ENCODE assay signal across 22 cellular contexts in the genomic region with DNA sequence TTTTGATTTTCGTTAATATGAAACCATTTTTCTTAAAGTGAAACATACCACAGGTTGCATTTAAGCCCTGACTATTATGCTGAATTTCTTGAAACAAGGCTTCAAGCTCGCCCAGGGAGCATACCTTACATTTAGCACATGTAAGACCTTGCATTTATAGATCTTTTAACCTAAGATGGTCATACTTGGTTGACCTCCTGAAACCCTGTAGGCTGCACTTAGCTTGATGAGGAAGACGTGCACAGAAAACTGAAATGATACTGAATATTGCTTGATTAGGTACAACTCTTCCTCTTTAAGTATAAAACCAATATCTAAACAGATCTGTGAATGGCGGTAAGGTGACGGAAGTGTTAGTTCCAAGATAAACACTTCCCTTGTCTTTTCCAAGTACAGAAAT.
"Had no signal": no experiment of that assay in that cellular context is flagged by ENCODE, and none has a peak within 500 bp of the region (broad histone marks: within the 10 kb centered on the region; RNA-seq: fewer than 3 reads in every experiment).

No MANE protein-coding gene starts in this region.

- H3K27me3 Mint-ChIP-seq: activated CD4-positive, alpha-beta memory T cell treated with anti-CD3 and anti-CD28 coated beads for 36 hours; activated CD4-positive, alpha-beta T cell treated with anti-CD3 and anti-CD28 coated beads, Interleukin-2, amount 10 ng/mL, durations not matched to agents 7 days and 5 days; activated naive CD8-positive, alpha-beta T cell; activated T-helper 17 cell treated with anti-CD3 and anti-CD28 coated beads, Interleukin-2, amount 50 U/mL, for 72 hours; brain; central memory CD8-positive, alpha-beta T cell had no signal

- H3K4me1 Mint-ChIP-seq: central memory CD8-positive, alpha-beta T cell had no signal

- H3K4me3 ChIP-seq: SK-N-MC had no signal

- H3K9me3 Mint-ChIP-seq: activated CD4-positive, alpha-beta memory T cell treated with anti-CD3 and anti-CD28 coated beads for 36 hours; activated CD4-positive, alpha-beta T cell treated with anti-CD3 and anti-CD28 coated beads, Interleukin-2, amount 10 ng/mL, durations not matched to agents 7 days and 5 days; activated naive CD4-positive, alpha-beta T cell treated with anti-CD3 and anti-CD28 coated beads for 36 hours; activated T-helper 17 cell treated with anti-CD3 and anti-CD28 coated beads, Interleukin-2, amount 50 U/mL, for 72 hours; brain; central memory CD8-positive, alpha-beta T cell had no signal

- DNase-seq: activated CD4-positive, alpha-beta memory T cell treated with anti-CD3 and anti-CD28 coated beads for 36 hours; activated CD4-positive, alpha-beta T cell treated with anti-CD3 and anti-CD28 coated beads, Interleukin-2, amount 10 ng/mL, durations not matched to agents 7 days and 5 days; activated CD4-positive, CD25-positive, alpha-beta regulatory T cell; activated CD8-positive, alpha-beta memory T cell treated with anti-CD3 and anti-CD28 coated beads for 24 hours; activated gamma-delta T cell; activated naive CD4-positive, alpha-beta T cell treated with anti-CD3 and anti-CD28 coated beads for 36 hours; activated T-cell treated with anti-CD3 and anti-CD28 coated beads for 4 hours; activated T-cell treated with anti-CD3 and anti-CD28 coated beads, Interleukin-2, amount 50 U/mL, for 48 hours; amygdala; Kasumi-1; NCI-H1105 treated with DMSO at 0.1 percent for 48 hours; NCI-H1436 treated with DMSO at 0.1 percent for 48 hours; NCI-H187 treated with DMSO at 0.1 percent for 48 hours; NCI-H2081 treated with DMSO at 0.1 percent for 48 hours; NCI-H446; NCI-H524; T-helper 1 cell had no signal

- H3K27ac Mint-ChIP-seq: activated CD4-positive, alpha-beta memory T cell treated with anti-CD3 and anti-CD28 coated beads for 36 hours; activated CD4-positive, alpha-beta T cell treated with anti-CD3 and anti-CD28 coated beads, Interleukin-2, amount 10 ng/mL, durations not matched to agents 7 days and 5 days; activated naive CD4-positive, alpha-beta T cell treated with anti-CD3 and anti-CD28 coated beads for 36 hours; activated naive CD8-positive, alpha-beta T cell; activated T-helper 17 cell treated with anti-CD3 and anti-CD28 coated beads, Interleukin-2, amount 50 U/mL, for 72 hours had no signal

- H3K4me3 Mint-ChIP-seq: activated CD4-positive, alpha-beta memory T cell treated with anti-CD3 and anti-CD28 coated beads for 36 hours; activated CD4-positive, alpha-beta T cell treated with anti-CD3 and anti-CD28 coated beads, Interleukin-2, amount 10 ng/mL, durations not matched to agents 7 days and 5 days; activated naive CD4-positive, alpha-beta T cell treated with anti-CD3 and anti-CD28 coated beads for 36 hours; activated naive CD8-positive, alpha-beta T cell; activated T-helper 17 cell treated with anti-CD3 and anti-CD28 coated beads, Interleukin-2, amount 50 U/mL, for 72 hours; central memory CD8-positive, alpha-beta T cell had no signal

- ATAC-seq: activated T-helper 17 cell treated with anti-CD3 and anti-CD28 coated beads, Interleukin-2, amount 50 U/mL, for 72 hours had no signal
